Comparison of ENCODE assay signal across 23 cellular contexts in genomic region chr12:92416385-92416812, GRCh38.
A peak's percentile ranks its signal among the peaks of the same experiment; 100 is the strongest.
DNase-seq lines count a peak whose midpoint lies in the region; ATAC-seq, FAIRE-seq and TF ChIP-seq lines count a peak whose summit lies in the region.
"Had no signal": no experiment of that assay in that cellular context is flagged by ENCODE, and none has a peak within 500 bp of the region (broad histone marks: within the 10 kb centered on the region; RNA-seq: fewer than 3 reads in every experiment).

No MANE protein-coding gene starts in this region.

- no peak overlapping the region for H3K9ac ChIP-seq in Karpas-422 (ENCODE audit: low read length)
- H3K9ac ChIP-seq in K562 (ENCODE audit: insufficient read depth in 1 of 2, low read depth in 2 of 2, low read length in 2 of 2), result no peak overlapping the region
- H3K9ac ChIP-seq in mesendoderm (ENCODE audit: low read length), result no peak overlapping the region
- H3K9ac ChIP-seq: BLaER1 treated with 17β-estradiol and CSF1 and Interleukin-3, amounts not matched to agents 10 nM and 100 nM had no signal

- DNase-seq in activated CD4-positive, alpha-beta T cell treated with anti-CD3 and anti-CD28 coated beads for 36 hours, result no peak
- DNase-seq in activated CD4-positive, alpha-beta T cell treated with anti-CD3 and anti-CD28 coated beads, Interleukin-2, amount 10 ng/mL, durations not matched to agents 24 days and 14 days, result no peak
- DNase-seq in Karpas-422, result peak; percentile 27
- DNase-seq in K562 (ENCODE audit: extremely low read depth in 1 of 4, low spot score in 3 of 4), result peak in 2 of 4 experiments; percentile 19 to 44
- DNase-seq in mesendoderm, result peak; percentile 70
- DNase-seq in stimulated activated CD4-positive, alpha-beta T cell treated with anti-CD3 and anti-CD28 coated beads, Interleukin-15, amount 100 ng/mL, for 24 hours, result no peak
- DNase-seq in GM12892 (ENCODE audit: insufficient read length), result no peak
- DNase-seq: ACHN; CD8-positive, alpha-beta T cell; DND-41; H9; HFFc6; NCI-H1092; NCI-H1436 treated with DMSO at 0.1 percent for 48 hours; NCI-H1930; NCI-H2227 treated with DMSO at 0.1 percent for 48 hours; NCI-H524; NCI-H774; Peyer's patch had no signal

- ATAC-seq in activated CD4-positive, alpha-beta T cell treated with anti-CD3 and anti-CD28 coated beads for 36 hours, result peak; percentile 53
- ATAC-seq in K562 (peak; percentile 52), GM19023 (IDR thresholded peaks at IDR 0.05; ENCODE audit: unreplicated experiment) (no peak)
- ATAC-seq: CD8-positive, alpha-beta T cell had no signal

- no TSS peak for BruUV-seq in K562 (replicated peaks; lab: Mats Ljungman, UMichigan)

- H3K36me3 Mint-ChIP-seq in activated CD4-positive, alpha-beta T cell treated with anti-CD3 and anti-CD28 coated beads for 36 hours (ENCODE audit: low read depth), result peaks cover 4% of the 10 kb centered on the region
- peaks cover 7% of the 10 kb centered on the region for H3K36me3 Mint-ChIP-seq in activated CD4-positive, alpha-beta T cell treated with anti-CD3 and anti-CD28 coated beads, Interleukin-2, amount 10 ng/mL, durations not matched to agents 24 days and 14 days (ENCODE audit: low read depth)
- H3K36me3 Mint-ChIP-seq: CD8-positive, alpha-beta T cell had no signal

- H3K27ac Mint-ChIP-seq in activated CD4-positive, alpha-beta T cell treated with anti-CD3 and anti-CD28 coated beads for 36 hours, result no peak overlapping the region
- H3K27ac Mint-ChIP-seq in activated CD4-positive, alpha-beta T cell treated with anti-CD3 and anti-CD28 coated beads, Interleukin-2, amount 10 ng/mL, durations not matched to agents 24 days and 14 days, result no peak overlapping the region
- H3K27ac Mint-ChIP-seq: CD8-positive, alpha-beta T cell; HFFc6 had no signal

- no peak for TF ChIP-seq CTCF in K562 (IDR thresholded peaks at IDR 0.05 in 2 of 3, conservative IDR thresholded peaks at IDR 0.05 in 1 of 3; ENCODE audit: insufficient read depth in 2 of 3, low read depth in 1 of 3, low read length in 3 of 3)

- no peaks in the 10 kb centered on the region for H3K27me3 Mint-ChIP-seq in activated CD4-positive, alpha-beta T cell treated with anti-CD3 and anti-CD28 coated beads for 36 hours
- no peaks in the 10 kb centered on the region for H3K27me3 Mint-ChIP-seq in activated CD4-positive, alpha-beta T cell treated with anti-CD3 and anti-CD28 coated beads, Interleukin-2, amount 10 ng/mL, durations not matched to agents 24 days and 14 days

- in situ Hi-C loops in K562 (cut with MboI), result no loop called here

- H3K4me2 ChIP-seq in Karpas-422 (ENCODE audit: low read depth, low read length, poor library complexity, severe bottlenecking) (no peak overlapping the region), K562 (ENCODE audit: insufficient read depth, low read length) (no peak overlapping the region), mesendoderm (ENCODE audit: low read length) (no peak overlapping the region)
- H3K4me2 ChIP-seq: BLaER1 treated with 17β-estradiol and CSF1 and Interleukin-3, amounts not matched to agents 10 nM and 100 nM had no signal

- H3K4me1 Mint-ChIP-seq in activated CD4-positive, alpha-beta T cell treated with anti-CD3 and anti-CD28 coated beads for 36 hours, result peaks cover 37% of the 10 kb centered on the region
- H3K4me1 Mint-ChIP-seq in activated CD4-positive, alpha-beta T cell treated with anti-CD3 and anti-CD28 coated beads, Interleukin-2, amount 10 ng/mL, durations not matched to agents 24 days and 14 days, result peaks cover 14% of the 10 kb centered on the region

- no peak overlapping the region for H3K18ac ChIP-seq in mesendoderm (ENCODE audit: low read length)

- intact Hi-C loops in activated CD4-positive, alpha-beta T cell treated with anti-CD3 and anti-CD28 coated beads for 36 hours (cut with DNase I, micrococcal nuclease), result no loop called here
- intact Hi-C loops in activated CD4-positive, alpha-beta T cell treated with anti-CD3 and anti-CD28 coated beads, Interleukin-2, amount 10 ng/mL, durations not matched to agents 24 days and 14 days (cut with micrococcal nuclease), result no loop called here
- intact Hi-C loops in K562 (cut with micrococcal nuclease), result no loop called here

- no peak overlapping the region for H2BK5ac ChIP-seq in mesendoderm (ENCODE audit: low read length)

- TF ChIP-seq RAD21 in K562 (CRISPR knock-in tag; conservative IDR thresholded peaks at IDR 0.05 in 1 of 2, IDR thresholded peaks at IDR 0.05 in 1 of 2), result no peak

- no peak overlapping the region for H2BK120ac ChIP-seq in mesendoderm (ENCODE audit: low read depth, low read length)

- H3K4me3 ChIP-seq in Karpas-422 (ENCODE audit: low read length) (no peak overlapping the region), K562 (no peak overlapping the region), mesendoderm (ENCODE audit: low read length) (no peak overlapping the region)
- H3K4me3 ChIP-seq: BLaER1 treated with 17β-estradiol and CSF1 and Interleukin-3, amounts not matched to agents 10 nM and 100 nM; Peyer's patch; SJSA1 had no signal

- H3K4me1 ChIP-seq in Karpas-422 (ENCODE audit: low read length), result no peaks in the 10 kb centered on the region
- peaks cover 0 to 6% of the 10 kb centered on the region in 2 experiments; a peak in 1 of 5 replicates for H3K4me1 ChIP-seq in K562 (replicated peaks in 1 of 2; ENCODE audit: control insufficient read depth in 2 of 2, insufficient read depth in 2 of 2, low read length in 2 of 2)
- H3K4me1 ChIP-seq in mesendoderm (ENCODE audit: control insufficient read depth, low read depth, low read length), result no peaks in the 10 kb centered on the region
- H3K4me1 ChIP-seq: Peyer's patch, SJSA1 had no signal

- CTCF ChIA-PET in activated CD4-positive, alpha-beta T cell treated with anti-CD3 and anti-CD28 coated beads for 36 hours (lab: Charles Lee), result interaction anchor here (1.0 to 1.3 kb wide), 2 partner anchors 41 to 153 kb away, joined by 3 read pairs; no protein-coding TSS in a partner anchor
- CTCF ChIA-PET in K562 (lab: Yijun Ruan, JAX; ENCODE audit: low intra/inter-chr PET ratio), result no interaction called here

- POLR2A ChIA-PET in activated CD4-positive, alpha-beta T cell treated with anti-CD3 and anti-CD28 coated beads for 36 hours (lab: Charles Lee), result no interaction called here
- POLR2A ChIA-PET in K562 (lab: Yijun Ruan, JAX), result interaction anchor here (1.0 kb wide), 1 partner anchor 8 kb away, joined by 4 read pairs; no protein-coding TSS in a partner anchor

- no peak overlapping the region for H3K4me3 Mint-ChIP-seq in activated CD4-positive, alpha-beta T cell treated with anti-CD3 and anti-CD28 coated beads for 36 hours
- H3K4me3 Mint-ChIP-seq in activated CD4-positive, alpha-beta T cell treated with anti-CD3 and anti-CD28 coated beads, Interleukin-2, amount 10 ng/mL, durations not matched to agents 24 days and 14 days, result no peak overlapping the region
- H3K4me3 Mint-ChIP-seq: CD8-positive, alpha-beta T cell; H9; HFFc6 had no signal

- H4K5ac ChIP-seq in mesendoderm (ENCODE audit: low read length), result no peak overlapping the region

- no peaks in the 10 kb centered on the region for H3K36me3 ChIP-seq in Karpas-422 (ENCODE audit: insufficient read depth, low read length)
- H3K36me3 ChIP-seq in K562 (ENCODE audit: control insufficient read depth, insufficient read depth, low read length), result no peaks in the 10 kb centered on the region
- H3K36me3 ChIP-seq in mesendoderm (ENCODE audit: control insufficient read depth, insufficient read depth, low read length), result no peaks in the 10 kb centered on the region
- H3K36me3 ChIP-seq: BLaER1 treated with 17β-estradiol and CSF1 and Interleukin-3, amounts not matched to agents 10 nM and 100 nM; Peyer's patch; SJSA1 had no signal

- H3K79me1 ChIP-seq in mesendoderm (ENCODE audit: low read length), result no peaks in the 10 kb centered on the region

- peak; percentile 48 for TF ChIP-seq EP300 in K562 (IDR thresholded peaks at IDR 0.05; ENCODE audit: low read length)

- FAIRE-seq in K562 (lab: Jason Lieb, UNC), result no peak
- FAIRE-seq in GM12892 (lab: Jason Lieb, UNC), result no peak

- TF ChIP-seq POLR2A in K562 (conservative IDR thresholded peaks at IDR 0.05), result no peak
- TF ChIP-seq POLR2A in GM12892 (IDR thresholded peaks at IDR 0.05; ENCODE audit: low read depth, low read length), result no peak

- H2AK5ac ChIP-seq in mesendoderm (ENCODE audit: low read length), result no peak overlapping the region

- no peak overlapping the region for H2BK15ac ChIP-seq in mesendoderm (replicated peaks; ENCODE audit: low read depth)

- WGBS in K562 (ENCODE audit: insufficient coverage, low coverage, missing lambda C conversion rate), result 2% methylated on average over 4 of the region's 4 CpGs
- no CpG with 5 or more reads among the region's 4 CpGs for WGBS in mesendoderm (ENCODE audit: extremely low coverage, insufficient coverage, low lambda C conversion rate)

- no peak overlapping the region for H3K23ac ChIP-seq in mesendoderm (ENCODE audit: low read length)

- H3K9me3 ChIP-seq in Karpas-422 (ENCODE audit: low read length) (no peaks in the 10 kb centered on the region), K562 (replicated peaks; ENCODE audit: control insufficient read depth, insufficient read depth, low read depth, low read length) (no peaks in the 10 kb centered on the region)
- H3K9me3 ChIP-seq: BLaER1 treated with 17β-estradiol and CSF1 and Interleukin-3, amounts not matched to agents 10 nM and 100 nM; Peyer's patch; SJSA1 had no signal

- no peak overlapping the region for H4K8ac ChIP-seq in mesendoderm (ENCODE audit: low read depth, low read length)

- no peaks in the 10 kb centered on the region for H3K9me2 ChIP-seq in Karpas-422 (replicated peaks; ENCODE audit: insufficient read depth, low read length)

- H3K9me1 ChIP-seq in K562 (ENCODE audit: control insufficient read depth, insufficient read depth, low read length), result no peaks in the 10 kb centered on the region

- H3K56ac ChIP-seq in mesendoderm (ENCODE audit: low read length), result no peak overlapping the region

- H2AFZ ChIP-seq in Karpas-422 (ENCODE audit: low read length) (no peak overlapping the region), K562 (ENCODE audit: low read depth, low read length) (no peak overlapping the region)

- no peaks in the 10 kb centered on the region for H3K27me3 ChIP-seq in Karpas-422 (ENCODE audit: low read length)
- no peaks in the 10 kb centered on the region for H3K27me3 ChIP-seq in K562 (ENCODE audit: control insufficient read depth in 2 of 2, insufficient read depth in 2 of 2, low read length in 2 of 2)
- H3K27me3 ChIP-seq in mesendoderm (ENCODE audit: insufficient read depth, low read length, poor library complexity), result no peaks in the 10 kb centered on the region
- H3K27me3 ChIP-seq: BLaER1 treated with 17β-estradiol and CSF1 and Interleukin-3, amounts not matched to agents 10 nM and 100 nM; Peyer's patch; SJSA1 had no signal

- no peaks in the 10 kb centered on the region for H4K20me1 ChIP-seq in Karpas-422 (ENCODE audit: insufficient read depth, low read depth, low read length)
- H4K20me1 ChIP-seq in K562 (replicated peaks; ENCODE audit: control insufficient read depth, insufficient read depth, low read length), result no peaks in the 10 kb centered on the region
- H4K20me1 ChIP-seq: BLaER1 treated with 17β-estradiol and CSF1 and Interleukin-3, amounts not matched to agents 10 nM and 100 nM had no signal

- H3K27ac ChIP-seq in Karpas-422 (ENCODE audit: low read length) (no peak overlapping the region), K562 (ENCODE audit: extremely low read depth, low read depth, low read length) (no peak overlapping the region), mesendoderm (ENCODE audit: low read depth, low read length) (no peak overlapping the region)
- H3K27ac ChIP-seq: 22Rv1; BLaER1 treated with 17β-estradiol and CSF1 and Interleukin-3, amounts not matched to agents 10 nM and 100 nM; Peyer's patch; SJSA1 had no signal

- no peak overlapping the region for H3K4ac ChIP-seq in mesendoderm (ENCODE audit: low read depth, low read length)

- no peaks in the 10 kb centered on the region for H3K9me3 Mint-ChIP-seq in activated CD4-positive, alpha-beta T cell treated with anti-CD3 and anti-CD28 coated beads for 36 hours (ENCODE audit: low read depth)
- peaks cover 18% of the 10 kb centered on the region for H3K9me3 Mint-ChIP-seq in activated CD4-positive, alpha-beta T cell treated with anti-CD3 and anti-CD28 coated beads, Interleukin-2, amount 10 ng/mL, durations not matched to agents 24 days and 14 days
- H3K9me3 Mint-ChIP-seq: CD8-positive, alpha-beta T cell; H9; HFFc6 had no signal

- H3K79me2 ChIP-seq in Karpas-422 (ENCODE audit: low read length), result no peaks in the 10 kb centered on the region
- H3K79me2 ChIP-seq in K562 (ENCODE audit: control insufficient read depth, insufficient read depth, low read length), result no peaks in the 10 kb centered on the region
- no peaks in the 10 kb centered on the region for H3K79me2 ChIP-seq in mesendoderm (ENCODE audit: control insufficient read depth, insufficient read depth, low read length)

Comparison
In these comparisons a context has a peak if more than half of its experiments do, and no peak if none do; other contexts are left out.
1. DNase-seq: peak in Karpas-422 (single experiment) and mesendoderm (single experiment); none in activated CD4-positive, alpha-beta T cell treated with anti-CD3 and anti-CD28 coated beads for 36 hours (single experiment), activated CD4-positive, alpha-beta T cell treated with anti-CD3 and anti-CD28 coated beads, Interleukin-2, amount 10 ng/mL, durations not matched to agents 24 days and 14 days (single experiment), stimulated activated CD4-positive, alpha-beta T cell treated with anti-CD3 and anti-CD28 coated beads, Interleukin-15, amount 100 ng/mL, for 24 hours (single experiment) and GM12892 (single experiment).